ENCODE assay signal across 12 cellular contexts in the genomic region with DNA sequence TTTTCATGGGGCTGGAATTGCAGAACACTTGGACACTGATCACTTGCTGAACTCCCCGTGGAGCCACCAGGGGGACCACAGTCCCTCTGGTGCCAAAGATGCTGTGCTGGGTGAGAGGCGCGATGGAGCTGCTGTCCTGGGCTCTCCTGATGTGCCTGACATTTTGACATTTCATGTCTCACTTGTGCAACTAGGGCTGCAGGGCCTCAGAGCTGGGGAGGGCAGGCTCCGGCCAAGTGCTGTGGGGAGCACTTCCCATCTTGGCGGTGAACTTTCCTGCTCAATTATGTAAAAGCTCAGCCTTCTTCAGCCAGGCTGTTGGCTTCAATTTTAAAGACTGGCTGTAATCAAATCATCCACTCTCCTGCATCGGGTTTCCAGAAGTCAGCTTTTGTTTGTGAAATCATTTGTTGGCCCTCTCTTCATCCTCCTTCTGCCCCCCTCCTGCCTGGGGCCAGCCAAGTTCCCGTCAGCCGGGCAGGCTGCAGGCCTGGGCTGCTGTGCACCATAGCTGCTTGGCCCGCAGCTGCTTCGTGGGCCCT. TPM values are rescaled to one million over a fixed set of nuclear protein-coding genes. Genes with fewer than 3 reads are reported as not detected.
DNase-seq lines count a peak whose midpoint lies in the region; ATAC-seq and TF ChIP-seq lines count a peak whose summit lies in the region.
"Had no signal": no experiment of that assay in that cellular context is flagged by ENCODE, and none has a peak within 500 bp of the region (broad histone marks: within the 10 kb centered on the region; RNA-seq: fewer than 3 reads in every experiment).

No MANE protein-coding gene starts in this region.

- peak; percentile 35 for DNase-seq in PC-3
- peak; percentile 12 for DNase-seq in fibroblast of the conjunctiva (ENCODE audit: low read depth)
- DNase-seq in retinal pigment epithelial cell (ENCODE audit: low read depth): no peak
- DNase-seq in activated naive CD8-positive, alpha-beta T cell treated with anti-CD3 and anti-CD28 coated beads, Interleukin-2, amount 50 U/mL, for 24 hours: no peak
- no peak for DNase-seq in amniotic stem cell (lab: John Stamatoyannopoulos, UW)
- no peak for DNase-seq in PC-9
- DNase-seq: activated CD4-positive, alpha-beta T cell treated with anti-CD3 and anti-CD28 coated beads, Interleukin-2, amount 10 ng/mL, durations not matched to agents 24 days and 14 days; immature natural killer cell had no signal

- H3K36me3 Mint-ChIP-seq in activated naive CD8-positive, alpha-beta T cell treated with anti-CD3 and anti-CD28 coated beads, Interleukin-2, amount 50 U/mL, for 24 hours (ENCODE audit: low read depth): peaks cover 5% of the 10 kb centered on the region

- H3K4me1 ChIP-seq in PC-3 (ENCODE audit: insufficient read depth, low read length) (no peaks in the 10 kb centered on the region), PC-9 (replicated peaks; ENCODE audit: insufficient read depth) (no peaks in the 10 kb centered on the region)

- H3K27ac Mint-ChIP-seq in activated naive CD8-positive, alpha-beta T cell treated with anti-CD3 and anti-CD28 coated beads, Interleukin-2, amount 50 U/mL, for 24 hours: no peak overlapping the region
- H3K27ac Mint-ChIP-seq: activated CD4-positive, alpha-beta T cell treated with anti-CD3 and anti-CD28 coated beads, Interleukin-2, amount 10 ng/mL, durations not matched to agents 24 days and 14 days; immature natural killer cell had no signal

- H3K27me3 Mint-ChIP-seq in activated naive CD8-positive, alpha-beta T cell treated with anti-CD3 and anti-CD28 coated beads, Interleukin-2, amount 50 U/mL, for 24 hours: no peaks in the 10 kb centered on the region
- H3K27me3 Mint-ChIP-seq: activated CD4-positive, alpha-beta T cell treated with anti-CD3 and anti-CD28 coated beads, Interleukin-2, amount 10 ng/mL, durations not matched to agents 24 days and 14 days had no signal

- H3K27me3 ChIP-seq in PC-3 (ENCODE audit: low read length) (no peaks in the 10 kb centered on the region), PC-9 (ENCODE audit: insufficient read depth, low read depth) (no peaks in the 10 kb centered on the region; the same call in 1 of the 2 replicates)
- H3K27me3 ChIP-seq: suprapubic skin had no signal

- intact Hi-C loops in PC-3 (cut with micrococcal nuclease) (no loop called here), PC-9 (cut with micrococcal nuclease; ENCODE audit: unreplicated experiment) (no loop called here)

- H3K36me3 ChIP-seq in PC-3 (ENCODE audit: low read depth, low read length): no peaks in the 10 kb centered on the region
- no peaks in the 10 kb centered on the region for H3K36me3 ChIP-seq in PC-9 (ENCODE audit: low read depth)
- H3K36me3 ChIP-seq: suprapubic skin had no signal

- H2AFZ ChIP-seq in PC-3 (ENCODE audit: low read length) (no peak overlapping the region), PC-9 (no peak overlapping the region)

- no peaks in the 10 kb centered on the region for H3K9me3 Mint-ChIP-seq in activated naive CD8-positive, alpha-beta T cell treated with anti-CD3 and anti-CD28 coated beads, Interleukin-2, amount 50 U/mL, for 24 hours
- H3K9me3 Mint-ChIP-seq: activated CD4-positive, alpha-beta T cell treated with anti-CD3 and anti-CD28 coated beads, Interleukin-2, amount 10 ng/mL, durations not matched to agents 24 days and 14 days; immature natural killer cell had no signal

- CTCF ChIA-PET in PC-3 (lab: Charles Lee): interaction anchor here (0.5 to 1.5 kb wide), 6 partner anchors 13 to 515 kb away, joined by 3 to 7 read pairs (median 3); no protein-coding TSS in a partner anchor
- CTCF ChIA-PET in PC-9 (lab: Charles Lee): interaction anchor here (0.6 to 1.1 kb wide), 2 partner anchors 162 to 568 kb away, joined by 3 read pairs; no protein-coding TSS in a partner anchor

- POLR2A ChIA-PET in PC-3 (lab: Charles Lee; ENCODE audit: unreplicated experiment) (no interaction called here), PC-9 (lab: Charles Lee; ENCODE audit: unreplicated experiment) (no interaction called here)

- H3K4me1 Mint-ChIP-seq in activated naive CD8-positive, alpha-beta T cell treated with anti-CD3 and anti-CD28 coated beads, Interleukin-2, amount 50 U/mL, for 24 hours: no peaks in the 10 kb centered on the region

- H3F3A ChIP-seq in PC-3 (ENCODE audit: low read length, unreplicated experiment): no peaks in the 10 kb centered on the region
- no peaks in the 10 kb centered on the region for H3F3A ChIP-seq in PC-9 (ENCODE audit: insufficient read depth, low read depth)

- no peak overlapping the region for H3K9ac ChIP-seq in PC-3 (ENCODE audit: low read length)

- H3K9me3 ChIP-seq in PC-3 (ENCODE audit: low read length) (no peaks in the 10 kb centered on the region), PC-9 (ENCODE audit: insufficient read depth, low read depth) (no peaks in the 10 kb centered on the region)
- H3K9me3 ChIP-seq: suprapubic skin had no signal

- H3K27ac ChIP-seq in PC-3 (ENCODE audit: low read length) (no peak overlapping the region), PC-9 (no peak overlapping the region)
- H3K27ac ChIP-seq: coronary artery, suprapubic skin had no signal

- no peaks in the 10 kb centered on the region for H3K79me2 ChIP-seq in PC-3 (ENCODE audit: low read length)
- no peaks in the 10 kb centered on the region for H3K79me2 ChIP-seq in PC-9 (ENCODE audit: low read depth)

- H3K4me3 ChIP-seq in PC-3 (ENCODE audit: low read length) (no peak overlapping the region), retinal pigment epithelial cell (ENCODE audit: low read length) (no peak overlapping the region), PC-9 (no peak overlapping the region)
- H3K4me3 ChIP-seq: coronary artery, suprapubic skin had no signal

- peak; percentile 23 for TF ChIP-seq CTCF in GM12873 (IDR thresholded peaks at IDR 0.05; ENCODE audit: insufficient read depth, low read depth, low read length, missing control alignments)
- TF ChIP-seq CTCF in PC-3 (conservative IDR thresholded peaks at IDR 0.05; ENCODE audit: low read depth, low read length): peak; percentile 64
- peak; percentile 44 for TF ChIP-seq CTCF in retinal pigment epithelial cell (conservative IDR thresholded peaks at IDR 0.05; ENCODE audit: low read depth, low read length)
- TF ChIP-seq CTCF in PC-9 (conservative IDR thresholded peaks at IDR 0.05): no peak; the same call in 1 of the 2 replicates

- no TSS peak for BruUV-seq in PC-3 (replicated peaks; lab: Mats Ljungman, UMichigan)
- BruUV-seq in PC-9 (replicated peaks; lab: Mats Ljungman, UMichigan): no TSS peak

- no peak overlapping the region for H3K4me3 Mint-ChIP-seq in activated naive CD8-positive, alpha-beta T cell treated with anti-CD3 and anti-CD28 coated beads, Interleukin-2, amount 50 U/mL, for 24 hours
- H3K4me3 Mint-ChIP-seq: activated CD4-positive, alpha-beta T cell treated with anti-CD3 and anti-CD28 coated beads, Interleukin-2, amount 10 ng/mL, durations not matched to agents 24 days and 14 days; immature natural killer cell had no signal

- ATAC-seq in PC-3 (peak; percentile 72), GM18861 (IDR thresholded peaks at IDR 0.05; ENCODE audit: unreplicated experiment) (no peak)
- ATAC-seq in activated naive CD8-positive, alpha-beta T cell treated with anti-CD3 and anti-CD28 coated beads, Interleukin-2, amount 50 U/mL, for 24 hours: no peak

- H3K4me2 ChIP-seq in PC-3 (ENCODE audit: low read length) (no peak overlapping the region), PC-9 (no peak overlapping the region)

- H3K9me2 ChIP-seq in PC-3 (replicated peaks; ENCODE audit: low read length): no peaks in the 10 kb centered on the region
- H3K9me2 ChIP-seq in PC-9 (ENCODE audit: insufficient read depth): no peaks in the 10 kb centered on the region

- H4K20me1 ChIP-seq in PC-3 (ENCODE audit: low read length) (no peaks in the 10 kb centered on the region), PC-9 (ENCODE audit: insufficient read depth) (no peaks in the 10 kb centered on the region)

RNA-seq across cellular contexts. Expression of a gene that starts 36.8 kb away (rescaled TPM):
- total RNA-seq in PC-3 (2014; rRNA removed): 26.4 and 28.5 TPM in 2 replicates
- 19.6 and 21.4 TPM in 2 replicates for total RNA-seq in PC-9 (2021)

Comparison
In these comparisons a context has a peak if more than half of its experiments do, and no peak if none do; other contexts are left out.
1. DNase-seq: peak in PC-3 (single experiment) and fibroblast of the conjunctiva (single experiment); none in retinal pigment epithelial cell (single experiment), activated naive CD8-positive, alpha-beta T cell treated with anti-CD3 and anti-CD28 coated beads, Interleukin-2, amount 50 U/mL, for 24 hours (single experiment), amniotic stem cell (single experiment) and PC-9 (0 of 2).